In the genomic region with DNA sequence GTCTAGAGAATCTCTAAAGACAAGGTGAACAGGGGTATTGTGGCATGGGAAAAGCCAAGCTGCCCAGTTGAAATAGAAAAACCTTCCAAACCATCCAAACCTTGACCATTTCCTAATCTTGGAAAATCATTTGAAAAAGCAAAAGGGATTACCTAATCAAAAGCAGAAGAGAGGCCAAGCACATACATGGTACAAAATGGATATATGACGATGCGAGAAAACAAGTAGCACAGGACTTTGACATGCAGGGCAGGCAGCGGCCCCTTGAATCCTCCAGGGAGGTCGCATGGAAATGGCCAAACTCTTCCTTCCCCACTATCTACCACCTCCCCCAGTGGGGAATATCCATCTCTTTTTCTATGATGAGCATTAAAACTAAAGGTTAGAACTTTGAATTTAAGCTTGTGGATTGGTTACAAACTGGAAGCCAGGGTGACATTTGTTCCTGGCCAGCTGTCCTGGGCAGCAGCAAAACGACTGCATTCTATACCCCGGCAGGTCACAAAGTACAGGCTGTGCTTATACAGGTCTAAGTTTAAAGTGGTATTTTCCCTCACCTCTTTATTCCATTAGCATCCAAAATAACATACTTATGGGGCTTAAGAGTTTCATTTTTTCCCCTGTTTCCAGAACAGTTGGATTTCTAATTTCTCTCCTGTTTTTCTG, we compare ENCODE assay signal across 1 cellular context.
TF ChIP-seq lines count a peak whose summit lies in the region.

No MANE protein-coding gene starts in this region.

TF ChIP-seq in K562, 482 proteins besides CTCF, POLR2A, EP300 and RAD21:
- TF ChIP-seq, protein P1, sequence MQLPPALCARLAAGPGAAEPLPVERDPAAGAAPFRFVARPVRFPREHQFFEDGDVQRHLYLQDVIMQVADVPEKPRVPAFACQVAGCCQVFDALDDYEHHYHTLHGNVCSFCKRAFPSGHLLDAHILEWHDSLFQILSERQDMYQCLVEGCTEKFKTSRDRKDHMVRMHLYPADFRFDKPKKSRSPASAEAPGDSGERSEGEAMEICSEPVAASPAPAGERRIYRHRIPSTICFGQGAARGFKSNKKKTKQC (CRISPR knock-in tag; IDR thresholded peaks at IDR 0.05) = no peak
- no peak for TF ChIP-seq ZFPM2 (CRISPR knock-in tag; IDR thresholded peaks at IDR 0.05)
- TF ChIP-seq CBX8 (IDR thresholded peaks at IDR 0.05; ENCODE audit: borderline replicate concordance, extremely low read depth, low read depth, low read length, poor library complexity, severe bottlenecking) = no peak
- TF ChIP-seq, protein P2, sequence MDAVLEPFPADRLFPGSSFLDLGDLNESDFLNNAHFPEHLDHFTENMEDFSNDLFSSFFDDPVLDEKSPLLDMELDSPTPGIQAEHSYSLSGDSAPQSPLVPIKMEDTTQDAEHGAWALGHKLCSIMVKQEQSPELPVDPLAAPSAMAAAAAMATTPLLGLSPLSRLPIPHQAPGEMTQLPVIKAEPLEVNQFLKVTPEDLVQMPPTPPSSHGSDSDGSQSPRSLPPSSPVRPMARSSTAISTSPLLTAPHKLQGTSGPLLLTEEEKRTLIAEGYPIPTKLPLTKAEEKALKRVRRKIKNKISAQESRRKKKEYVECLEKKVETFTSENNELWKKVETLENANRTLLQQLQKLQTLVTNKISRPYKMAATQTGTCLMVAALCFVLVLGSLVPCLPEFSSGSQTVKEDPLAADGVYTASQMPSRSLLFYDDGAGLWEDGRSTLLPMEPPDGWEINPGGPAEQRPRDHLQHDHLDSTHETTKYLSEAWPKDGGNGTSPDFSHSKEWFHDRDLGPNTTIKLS (IDR thresholded peaks at IDR 0.05; ENCODE audit: borderline replicate concordance, low read depth) = no peak
